9 cellular contexts compared by ENCODE assay signal in genomic region chr2:178195390-178196166, GRCh38. TPM values are rescaled to one million over a fixed set of nuclear protein-coding genes. Genes with fewer than 3 reads are reported as not detected.
DNase-seq lines count a peak whose midpoint lies in the region; ATAC-seq, FAIRE-seq and TF ChIP-seq lines count a peak whose summit lies in the region.
"Had no signal": no experiment of that assay in that cellular context is flagged by ENCODE, and none has a peak within 500 bp of the region (broad histone marks: within the 10 kb centered on the region; RNA-seq: fewer than 3 reads in every experiment).

No MANE protein-coding gene starts in this region.

- H3K4me1 ChIP-seq in adipocyte (ENCODE audit: control insufficient read depth, insufficient read depth, low read length) (peaks cover 4% of the 10 kb centered on the region), HepG2 (ENCODE audit: insufficient read depth, low read length) (peaks cover 22% of the 10 kb centered on the region), upper lobe of left lung (peaks cover 9 to 24% (median 13%) of the 10 kb centered on the region in 4 donors)

- TF ChIP-seq EP300 in HepG2 (IDR thresholded peaks at IDR 0.05; ENCODE audit: low read depth in 2 of 2, low read length in 2 of 2) (no peak), HepG2 (CRISPR knock-in tag; IDR thresholded peaks at IDR 0.05; ENCODE audit: borderline replicate concordance) (no peak), upper lobe of left lung (IDR thresholded peaks at IDR 0.05) (no peak)

- H3K9me3 ChIP-seq in adipocyte (ENCODE audit: control insufficient read depth, low read length) (no peaks in the 10 kb centered on the region), HepG2 (ENCODE audit: low read length) (no peaks in the 10 kb centered on the region), upper lobe of left lung (no peaks in the 10 kb centered on the region)

- H3K4me2 ChIP-seq in HepG2 (ENCODE audit: low read depth, low read length) = peak overlapping the region; percentile 85

- H3K27me3 Mint-ChIP-seq in activated naive CD4-positive, alpha-beta T cell treated with anti-CD3 and anti-CD28 coated beads, Interleukin-2, amount 50 U/mL, for 24 hours = peaks cover 39% of the 10 kb centered on the region

- H3K36me3 ChIP-seq in adipocyte (ENCODE audit: control insufficient read depth, insufficient read depth, low read length, severe bottlenecking) (no peaks in the 10 kb centered on the region), HepG2 (replicated peaks in 1 of 2; ENCODE audit: control insufficient read depth in 1 of 2, insufficient read depth in 2 of 2, low read length in 2 of 2) (no peaks in the 10 kb centered on the region), upper lobe of left lung (no peaks in the 10 kb centered on the region)

- WGBS in HepG2 (ENCODE audit: low lambda C conversion rate) = 24% methylated on average over 14 of the region's 14 CpGs
- 25 to 26% methylated on average over 13 to 14 of the region's 14 CpGs for WGBS in upper lobe of left lung, 2 donors

- H3K27me3 ChIP-seq in adipocyte (replicated peaks; ENCODE audit: control insufficient read depth, insufficient read depth, low read length) (no peaks in the 10 kb centered on the region), HepG2 (ENCODE audit: control insufficient read depth in 1 of 2, insufficient read depth in 2 of 2, low read length in 2 of 2) (peaks cover 8 to 77% of the 10 kb centered on the region in 2 experiments), upper lobe of left lung (peaks cover 0 to 7% (median 2%) of the 10 kb centered on the region in 4 donors)

- no peak overlapping the region for H2AFZ ChIP-seq in HepG2 (ENCODE audit: low read length)

- BruUV-seq in HepG2 (replicated peaks; lab: Mats Ljungman, UMichigan) = no TSS peak

- H3K27ac Mint-ChIP-seq in activated naive CD4-positive, alpha-beta T cell treated with anti-CD3 and anti-CD28 coated beads, Interleukin-2, amount 50 U/mL, for 24 hours = no peak overlapping the region

- no peaks in the 10 kb centered on the region for H3K36me3 Mint-ChIP-seq in activated naive CD4-positive, alpha-beta T cell treated with anti-CD3 and anti-CD28 coated beads, Interleukin-2, amount 50 U/mL, for 24 hours

- in situ Hi-C loops in HepG2 (cut with HindIII; ENCODE audit: extremely low pct_ligation_motif_present, low pct_unique_long_range_greater_than_20kb) = no loop called here

- H4K20me1 ChIP-seq in HepG2 (ENCODE audit: insufficient read depth, low read length) = peaks cover 7% of the 10 kb centered on the region

- H3K4me3 ChIP-seq in adipocyte (ENCODE audit: low read length) = peak overlapping the region; percentile 85
- H3K4me3 ChIP-seq in HepG2 (replicated peaks in 1 of 3; ENCODE audit: insufficient read depth in 1 of 3, low read depth in 2 of 3, low read length in 3 of 3) = peak overlapping the region; percentile 59 to 78 (median 66); a peak in 4 of 6 replicates
- H3K4me3 ChIP-seq in upper lobe of left lung = peak overlapping the region; percentile 72 to 95 (median 76)

- POLR2A ChIA-PET in HepG2 (lab: Yijun Ruan, JAX) = no interaction called here

- peak overlapping the region; percentile 77 for H3K4me3 Mint-ChIP-seq in activated naive CD4-positive, alpha-beta T cell treated with anti-CD3 and anti-CD28 coated beads, Interleukin-2, amount 50 U/mL, for 24 hours

- DNase-seq in activated naive CD4-positive, alpha-beta T cell treated with Interleukin-2 at 50 U/mL for 16 hours = no peak
- DNase-seq in adipocyte (ENCODE audit: low read depth) = no peak
- no peak for DNase-seq in HepG2 (ENCODE audit: low spot score)
- DNase-seq in upper lobe of left lung = no peak
- no peak for DNase-seq in retina
- DNase-seq in iPS-NIHi11 (ENCODE audit: low spot score) = no peak
- no peak for DNase-seq in hippocampal formation (lab: John Stamatoyannopoulos, UW)

- TF ChIP-seq CTCF in HepG2 (CRISPR knock-in tag; IDR thresholded peaks at IDR 0.05) (no peak), upper lobe of left lung (IDR thresholded peaks at IDR 0.05) (no peak)

- no peak for ATAC-seq in HepG2
- no peak for ATAC-seq in upper lobe of left lung (ENCODE audit: low FRiP score in 2 of 2)

- TF ChIP-seq POLR2A in HepG2 (IDR thresholded peaks at IDR 0.05; ENCODE audit: insufficient read depth in 1 of 2, low read depth in 2 of 2, low read length in 2 of 2) (no peak), upper lobe of left lung (IDR thresholded peaks at IDR 0.05) (no peak)

- peak overlapping the region; percentile 83 for H3K9ac ChIP-seq in adipocyte (ENCODE audit: low read length)
- no peak overlapping the region for H3K9ac ChIP-seq in HepG2 (ENCODE audit: insufficient read depth, low read depth, low read length)

- H3K27ac ChIP-seq in HepG2 (ENCODE audit: extremely low read length, insufficient read depth, low read length) = no peak overlapping the region
- peak overlapping the region; percentile 74 to 90 (median 88) for H3K27ac ChIP-seq in upper lobe of left lung

- no peak for FAIRE-seq in HepG2 (lab: Jason Lieb, UNC)
- FAIRE-seq: GM18507 had no signal

- peaks cover 14% of the 10 kb centered on the region for H3K4me1 Mint-ChIP-seq in activated naive CD4-positive, alpha-beta T cell treated with anti-CD3 and anti-CD28 coated beads, Interleukin-2, amount 50 U/mL, for 24 hours

- CTCF ChIA-PET in HepG2 (lab: Yijun Ruan, JAX; ENCODE audit: low intra/inter-chr PET ratio, low total read pairs) = no interaction called here

- no peak for TF ChIP-seq RAD21 in HepG2 (CRISPR knock-in tag; IDR thresholded peaks at IDR 0.05)

- no peaks in the 10 kb centered on the region for H3K79me2 ChIP-seq in HepG2 (ENCODE audit: insufficient read depth, low read length)

- intact Hi-C loops in HepG2 (cut with micrococcal nuclease; ENCODE audit: unreplicated experiment) = loop anchor here (5.0 kb wide), 1 partner anchor 82 kb away; no protein-coding TSS in a partner anchor

- no peaks in the 10 kb centered on the region for H3K9me3 Mint-ChIP-seq in activated naive CD4-positive, alpha-beta T cell treated with anti-CD3 and anti-CD28 coated beads, Interleukin-2, amount 50 U/mL, for 24 hours

TF ChIP-seq in HepG2, 621 proteins besides CTCF, POLR2A, EP300 and RAD21 (continues in another document):
- no peak for TF ChIP-seq ZC3H13 (CRISPR knock-in tag; IDR thresholded peaks at IDR 0.05)
- 0 out of 2 replicates have a peak, but pooled peaks have one; percentile 42 for TF ChIP-seq ZNF570 (CRISPR knock-in tag; IDR thresholded peaks at IDR 0.05; ENCODE audit: borderline replicate concordance)
- TF ChIP-seq ZNF577 (CRISPR knock-in tag; IDR thresholded peaks at IDR 0.05; ENCODE audit: borderline replicate concordance, low read depth) = no peak
- peak; percentile 77 for TF ChIP-seq HNRNPK (IDR thresholded peaks at IDR 0.05; ENCODE audit: low read depth, low read length, poor library complexity, severe bottlenecking)
- 0 out of 2 replicates have a peak, but pooled peaks have one; percentile 61 for TF ChIP-seq GTF3A (CRISPR knock-in tag; conservative IDR thresholded peaks at IDR 0.05)
- TF ChIP-seq CBX2 (IDR thresholded peaks at IDR 0.05; ENCODE audit: low read depth, low read length) = peak; percentile 94
- TF ChIP-seq CBX2 (CRISPR knock-in tag; IDR thresholded peaks at IDR 0.05; ENCODE audit: low read depth) = no peak
- TF ChIP-seq NFKBIZ (CRISPR knock-in tag; IDR thresholded peaks at IDR 0.05) = no peak

RNA-seq across cellular contexts. Expression of gene OSBPL6, which starts 1.3 kb away (rescaled TPM):
- total RNA-seq in HepG2 (2016; rRNA removed; fragmentation: Illumina TruSeq; extraction: Trizol) (0.10 and 0.11 TPM in 2 replicates), upper lobe of left lung (10 to 100 TPM in 1 of 6 donors, 1 to 10 TPM in 5; 2.0 to 35.4 (median 5.1) TPM)
- 0.10 TPM in 1 of 2 replicates, not detected in the other for total RNA-seq in HepG2 (2016; cell fraction: cytosol; rRNA removed; fragmentation: Illumina TruSeq; extraction: Trizol; ENCODE audit: low read depth)
- 0.04 and 0.12 TPM in 2 replicates for total RNA-seq in HepG2 (2016; cell fraction: insoluble cytoplasmic fraction; rRNA removed; fragmentation: Illumina TruSeq; extraction: Trizol)
- total RNA-seq in HepG2 (2016; cell fraction: membrane; rRNA removed; fragmentation: Illumina TruSeq; extraction: Trizol) = 0.06 TPM in 1 of 2 replicates, not detected in the other
- total RNA-seq in HepG2 (2016; cell fraction: nucleus; rRNA removed; fragmentation: Illumina TruSeq; extraction: Trizol) = not detected in 2 replicates
- 0.01 and 0.03 TPM in 2 replicates for polyA plus RNA-seq in HepG2 (2011; rRNA removed)
- 0.03 TPM in 2 replicates for polyA plus RNA-seq in HepG2 (2011; cell fraction: cytosol; rRNA removed)
- not detected in 2 replicates for polyA plus RNA-seq in HepG2 (2011; cell fraction: nucleus; rRNA removed)
- polyA plus RNA-seq in HepG2 (2012) = 0.07 TPM in 1 of 2 replicates, not detected in the other
- polyA plus RNA-seq in HepG2 (2016; cell fraction: cytosol; fragmentation: Illumina TruSeq; extraction: Trizol; ENCODE audit: low read depth) = 0.03 TPM in 1 of 2 replicates, not detected in the other
- 0.09 and 0.12 TPM in 2 replicates for polyA plus RNA-seq in HepG2 (2016; cell fraction: insoluble cytoplasmic fraction; fragmentation: Illumina TruSeq; extraction: Trizol; ENCODE audit: low read depth)
- polyA plus RNA-seq in HepG2 (2016; cell fraction: membrane; fragmentation: Illumina TruSeq; extraction: Trizol; ENCODE audit: low read depth) = 0.05 TPM in 1 of 2 replicates, not detected in the other
- 0.14 and 0.20 TPM in 2 replicates for polyA plus RNA-seq in HepG2 (2016; cell fraction: nucleus; fragmentation: Illumina TruSeq; extraction: Trizol; ENCODE audit: insufficient read depth, low read depth)
- polyA minus RNA-seq in HepG2 (2011; rRNA and poly(A)+ RNA removed; ENCODE audit: low replicate concordance) = 4.1 TPM in 1 of 2 replicates, not detected in the other
- not detected in 2 replicates for polyA minus RNA-seq in HepG2 (2011; cell fraction: cytosol; rRNA and poly(A)+ RNA removed)
- 0.12 TPM in 1 of 2 replicates, not detected in the other for polyA minus RNA-seq in HepG2 (2011; cell fraction: nucleus; rRNA and poly(A)+ RNA removed)
